12 cellular contexts compared by ENCODE assay signal in genomic region chr21:43355925-43356289, GRCh38.
DNase-seq lines count a peak whose midpoint lies in the region; ATAC-seq and TF ChIP-seq lines count a peak whose summit lies in the region.
"Had no signal": no experiment of that assay in that cellular context is flagged by ENCODE, and none has a peak within 500 bp of the region (broad histone marks: within the 10 kb centered on the region; RNA-seq: fewer than 3 reads in every experiment).

No MANE protein-coding gene starts in this region.

- peak overlapping the region; percentile 32; the same call in 1 of the 2 replicates for H3K27ac ChIP-seq in BLaER1
- H3K27ac ChIP-seq: sigmoid colon, thoracic aorta had no signal

- H3K4me2 ChIP-seq in BLaER1 = peak overlapping the region; percentile 76

- intact Hi-C loops in Calu3 (cut with micrococcal nuclease; ENCODE audit: unreplicated experiment) = no loop called here

- no peaks in the 10 kb centered on the region for H3K27me3 Mint-ChIP-seq in Calu3 (ENCODE audit: unreplicated experiment)
- H3K27me3 Mint-ChIP-seq in activated naive CD8-positive, alpha-beta T cell treated with anti-CD3 and anti-CD28 coated beads, Interleukin-2, amount 50 U/mL, for 24 hours = no peaks in the 10 kb centered on the region

- no peak overlapping the region for H3K4me3 Mint-ChIP-seq in Calu3 (ENCODE audit: low read depth, unreplicated experiment)
- H3K4me3 Mint-ChIP-seq in activated naive CD8-positive, alpha-beta T cell treated with anti-CD3 and anti-CD28 coated beads, Interleukin-2, amount 50 U/mL, for 24 hours = no peak overlapping the region

- H4K20me1 ChIP-seq in BLaER1 = no peaks in the 10 kb centered on the region

- no peaks in the 10 kb centered on the region for H3K36me3 ChIP-seq in BLaER1
- H3K36me3 ChIP-seq: sigmoid colon, thoracic aorta had no signal

- no peak overlapping the region for H3K4me3 ChIP-seq in BLaER1
- H3K4me3 ChIP-seq: sigmoid colon, thoracic aorta had no signal

- peak; percentile 28 for DNase-seq in Calu3
- peak; percentile 22 for DNase-seq in HT-29 (ENCODE audit: low spot score)
- no peak for DNase-seq in activated naive CD8-positive, alpha-beta T cell treated with anti-CD3 and anti-CD28 coated beads, Interleukin-2, amount 50 U/mL, for 24 hours
- no peak for DNase-seq in globus pallidus (ENCODE audit: low spot score)
- DNase-seq: activated CD4-positive, CD25-positive, alpha-beta regulatory T cell; NCI-H510A; sigmoid colon had no signal

- no peaks in the 10 kb centered on the region for H3K9me3 ChIP-seq in BLaER1
- H3K9me3 ChIP-seq: sigmoid colon, thoracic aorta had no signal

- no TSS peak for BruUV-seq in Calu3 (replicated peaks; lab: Mats Ljungman, UMichigan)

- TF ChIP-seq CTCF in Calu3 (IDR thresholded peaks at IDR 0.05; ENCODE audit: unreplicated experiment) = no peak

- H3K9ac ChIP-seq in BLaER1 = no peak overlapping the region

- H3K27me3 ChIP-seq in BLaER1 = no peaks in the 10 kb centered on the region
- H3K27me3 ChIP-seq: sigmoid colon had no signal

- peak; percentile 47 for ATAC-seq in activated naive CD8-positive, alpha-beta T cell treated with anti-CD3 and anti-CD28 coated beads, Interleukin-2, amount 50 U/mL, for 24 hours
- ATAC-seq in GM19397 (IDR thresholded peaks at IDR 0.05; ENCODE audit: unreplicated experiment) (no peak), GM21528 (IDR thresholded peaks at IDR 0.05; ENCODE audit: low FRiP score, unreplicated experiment) (no peak)

- no peak overlapping the region for H3K27ac Mint-ChIP-seq in Calu3 (ENCODE audit: unreplicated experiment)
- no peak overlapping the region for H3K27ac Mint-ChIP-seq in activated naive CD8-positive, alpha-beta T cell treated with anti-CD3 and anti-CD28 coated beads, Interleukin-2, amount 50 U/mL, for 24 hours

- CTCF ChIA-PET in Calu3 (lab: Charles Lee) = no interaction called here

- no peaks in the 10 kb centered on the region for H3K9me3 Mint-ChIP-seq in Calu3 (ENCODE audit: low read depth, unreplicated experiment)
- H3K9me3 Mint-ChIP-seq in activated naive CD8-positive, alpha-beta T cell treated with anti-CD3 and anti-CD28 coated beads, Interleukin-2, amount 50 U/mL, for 24 hours = no peaks in the 10 kb centered on the region

- no peaks in the 10 kb centered on the region for H3K4me1 Mint-ChIP-seq in Calu3 (ENCODE audit: low read depth, unreplicated experiment)
- H3K4me1 Mint-ChIP-seq in activated naive CD8-positive, alpha-beta T cell treated with anti-CD3 and anti-CD28 coated beads, Interleukin-2, amount 50 U/mL, for 24 hours = peaks cover 8% of the 10 kb centered on the region

- H3K36me3 Mint-ChIP-seq in Calu3 (ENCODE audit: insufficient read depth, unreplicated experiment) = no peaks in the 10 kb centered on the region
- no peaks in the 10 kb centered on the region for H3K36me3 Mint-ChIP-seq in activated naive CD8-positive, alpha-beta T cell treated with anti-CD3 and anti-CD28 coated beads, Interleukin-2, amount 50 U/mL, for 24 hours (ENCODE audit: low read depth)
- H3K36me3 Mint-ChIP-seq: brain had no signal

- H3K4me1 ChIP-seq in BLaER1 = peaks cover 82% of the 10 kb centered on the region

Comparison
In these comparisons a context has a peak if more than half of its experiments do, and no peak if none do; other contexts are left out.
1. DNase-seq: peak in Calu3 (single experiment) and HT-29 (single experiment); none in activated naive CD8-positive, alpha-beta T cell treated with anti-CD3 and anti-CD28 coated beads, Interleukin-2, amount 50 U/mL, for 24 hours (single experiment) and globus pallidus (single experiment).